12 cellular contexts compared by ENCODE assay signal in the genomic region with DNA sequence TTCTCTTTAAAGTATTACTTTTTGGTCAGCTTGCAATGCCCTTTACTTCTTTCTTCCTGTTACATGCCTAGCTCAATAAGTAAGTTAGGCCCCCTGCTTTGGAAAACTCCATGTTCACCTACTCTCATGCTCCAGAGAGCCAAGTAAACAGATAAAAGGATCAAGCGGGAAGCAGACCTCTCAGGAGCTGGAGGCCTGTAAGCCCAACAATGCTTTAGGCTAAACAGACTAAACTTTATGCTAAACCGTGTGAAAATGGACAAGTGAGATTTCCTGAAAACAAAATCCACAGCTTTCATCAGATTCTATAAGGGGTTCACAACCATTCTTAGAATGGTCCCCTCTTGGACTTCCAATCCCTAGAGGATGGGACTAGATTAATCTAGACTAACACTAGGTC. TPM values are rescaled to one million over a fixed set of nuclear protein-coding genes. Genes with fewer than 3 reads are reported as not detected.
A peak's percentile ranks its signal among the peaks of the same experiment; 100 is the strongest.
DNase-seq lines count a peak whose midpoint lies in the region; ATAC-seq and TF ChIP-seq lines count a peak whose summit lies in the region.
"Had no signal": no experiment of that assay in that cellular context is flagged by ENCODE, and none has a peak within 500 bp of the region (broad histone marks: within the 10 kb centered on the region; RNA-seq: fewer than 3 reads in every experiment).

No MANE protein-coding gene starts in this region.

- WGBS in neuronal stem cell (ENCODE audit: extremely low coverage in 2 of 2, insufficient read length in 2 of 2, insufficient replicate concordance in 1 of 2), 2 donors: no CpG with 5 or more reads among the region's 2 CpGs

- peaks cover 83% of the 10 kb centered on the region for H3K4me1 Mint-ChIP-seq in CD4-positive, alpha-beta T cell (ENCODE audit: low read depth)
- H3K4me1 Mint-ChIP-seq in effector memory CD8-positive, alpha-beta T cell (ENCODE audit: low read depth in 2 of 2): peaks cover 47 to 76% of the 10 kb centered on the region in 2 donors

- no peak overlapping the region for H2BK12ac ChIP-seq in neuronal stem cell (ENCODE audit: low read length)

- H3K27me3 ChIP-seq in CD4-positive, alpha-beta T cell (ENCODE audit: control insufficient read depth, insufficient read depth, low read length): no peaks in the 10 kb centered on the region
- H3K27me3 ChIP-seq in neuronal stem cell (ENCODE audit: control insufficient read depth in 3 of 3, insufficient read depth in 3 of 3, low read depth in 1 of 3, low read length in 3 of 3): no peaks in the 10 kb centered on the region
- no peaks in the 10 kb centered on the region for H3K27me3 ChIP-seq in effector memory CD4-positive, alpha-beta T cell (replicated peaks; ENCODE audit: control insufficient read depth, insufficient read depth, low read length, poor library complexity, severe bottlenecking)

- no peak for ATAC-seq in CD4-positive, alpha-beta T cell (ENCODE audit: poor library complexity)
- no peak for ATAC-seq in effector memory CD8-positive, alpha-beta T cell (replicated peaks)
- ATAC-seq: stimulated activated effector memory CD8-positive, alpha-beta T cell treated with anti-CD3 and anti-CD28 coated beads, Interleukin-12 subunit alpha, Interleukin-12 subunit beta, amount 100 ng/mL, for 72 hours had no signal

- H3K27ac Mint-ChIP-seq in CD4-positive, alpha-beta T cell: peak overlapping the region; percentile 47
- peak overlapping the region; percentile 8 to 62 for H3K27ac Mint-ChIP-seq in effector memory CD8-positive, alpha-beta T cell
- H3K27ac Mint-ChIP-seq: activated naive CD4-positive, alpha-beta T cell treated with anti-CD3 and anti-CD28 coated beads, Interleukin-2, amount 10 ng/mL, durations not matched to agents 7 days and 5 days had no signal

- H3K4me3 ChIP-seq in neuronal stem cell (ENCODE audit: low read length in 2 of 2): no peak overlapping the region
- no peak overlapping the region for H3K4me3 ChIP-seq in effector memory CD4-positive, alpha-beta T cell (ENCODE audit: insufficient read depth, low read depth, low read length, poor library complexity, severe bottlenecking)

- POLR2A ChIA-PET in CD4-positive, alpha-beta T cell (lab: Charles Lee): no interaction called here

- CTCF ChIA-PET in CD4-positive, alpha-beta T cell (lab: Charles Lee): interaction anchor here (2.0 kb wide), 1 partner anchor 58 kb away, joined by 5 read pairs; no protein-coding TSS in a partner anchor

- no peak overlapping the region for H4K91ac ChIP-seq in neuronal stem cell (ENCODE audit: low read depth, low read length, poor library complexity)

- H3K4ac ChIP-seq in neuronal stem cell (ENCODE audit: low read length): no peak overlapping the region

- H2BK15ac ChIP-seq in neuronal stem cell (ENCODE audit: low read length): no peak overlapping the region

- no peak overlapping the region for H3K27ac ChIP-seq in CD4-positive, alpha-beta T cell (ENCODE audit: low read depth, low read length)
- peak overlapping the region; percentile 7 for H3K27ac ChIP-seq in neuronal stem cell (replicated peaks; ENCODE audit: low read length)
- H3K27ac ChIP-seq in effector memory CD4-positive, alpha-beta T cell (ENCODE audit: insufficient read depth, low read length, poor library complexity, severe bottlenecking): no peak overlapping the region

- H2AK5ac ChIP-seq in neuronal stem cell (ENCODE audit: low read depth, low read length): no peak overlapping the region

- no peaks in the 10 kb centered on the region for H3K9me3 Mint-ChIP-seq in CD4-positive, alpha-beta T cell
- H3K9me3 Mint-ChIP-seq in effector memory CD8-positive, alpha-beta T cell: no peaks in the 10 kb centered on the region
- H3K9me3 Mint-ChIP-seq: activated naive CD4-positive, alpha-beta T cell treated with anti-CD3 and anti-CD28 coated beads, Interleukin-2, amount 10 ng/mL, durations not matched to agents 7 days and 5 days; stimulated activated effector memory CD8-positive, alpha-beta T cell treated with anti-CD3 and anti-CD28 coated beads, Interleukin-12 subunit alpha, Interleukin-12 subunit beta, amount 100 ng/mL, for 72 hours had no signal

- intact Hi-C loops in CD4-positive, alpha-beta T cell (cut with DNase I, micrococcal nuclease): no loop called here

- H3K27me3 Mint-ChIP-seq in CD4-positive, alpha-beta T cell: no peaks in the 10 kb centered on the region
- H3K27me3 Mint-ChIP-seq in effector memory CD8-positive, alpha-beta T cell: no peaks in the 10 kb centered on the region
- H3K27me3 Mint-ChIP-seq: activated naive CD4-positive, alpha-beta T cell treated with anti-CD3 and anti-CD28 coated beads, Interleukin-2, amount 10 ng/mL, durations not matched to agents 7 days and 5 days had no signal

- no peak overlapping the region for H2BK5ac ChIP-seq in neuronal stem cell (ENCODE audit: low read length)

- no peak overlapping the region for H3K9ac ChIP-seq in neuronal stem cell (ENCODE audit: low read depth, low read length, poor library complexity)

- no peak overlapping the region for H2BK120ac ChIP-seq in neuronal stem cell (ENCODE audit: low read depth, low read length)

- in situ Hi-C loops in GM13977 (cut with MboI; ENCODE audit: low pct_unique_long_range_greater_than_20kb, low sequenced_read_pairs, unreplicated experiment): loop anchor here (25.0 kb wide), 1 partner anchor 600 kb away; no protein-coding TSS in a partner anchor

- no peak for TF ChIP-seq CTCF in CD4-positive, alpha-beta T cell (IDR thresholded peaks at IDR 0.05)
- TF ChIP-seq CTCF in GM13977 (IDR thresholded peaks at IDR 0.05; ENCODE audit: extremely low read depth, insufficient read depth, missing control alignments): no peak

- no peaks in the 10 kb centered on the region for H3K9me3 ChIP-seq in CD4-positive, alpha-beta T cell (ENCODE audit: control insufficient read depth, low read length)
- no peaks in the 10 kb centered on the region for H3K9me3 ChIP-seq in neuronal stem cell (replicated peaks in 1 of 2; ENCODE audit: control insufficient read depth in 2 of 2, insufficient read depth in 1 of 2, low read depth in 1 of 2, low read length in 2 of 2)
- no peaks in the 10 kb centered on the region for H3K9me3 ChIP-seq in effector memory CD4-positive, alpha-beta T cell (ENCODE audit: control insufficient read depth, low read length)

- H3K14ac ChIP-seq in neuronal stem cell (ENCODE audit: low read length): no peak overlapping the region

- no peak overlapping the region for H3K23ac ChIP-seq in neuronal stem cell (ENCODE audit: low read depth, low read length, poor library complexity)

- peaks cover 8 to 17% of the 10 kb centered on the region in 2 donors for H3K4me1 ChIP-seq in neuronal stem cell (ENCODE audit: control insufficient read depth in 2 of 2, insufficient read depth in 1 of 2, low read depth in 1 of 2, low read length in 2 of 2)
- peaks cover 49% of the 10 kb centered on the region for H3K4me1 ChIP-seq in effector memory CD4-positive, alpha-beta T cell (ENCODE audit: control insufficient read depth, insufficient read depth, low read length, poor library complexity, severe bottlenecking)

- H3K18ac ChIP-seq in neuronal stem cell (ENCODE audit: low read length): no peak overlapping the region

- H4K8ac ChIP-seq in neuronal stem cell (ENCODE audit: low read depth, low read length): no peak overlapping the region

- H2AFZ ChIP-seq in neuronal stem cell (ENCODE audit: low read length): no peak overlapping the region

- peaks cover 16% of the 10 kb centered on the region for H3K36me3 Mint-ChIP-seq in CD4-positive, alpha-beta T cell (ENCODE audit: low read depth)
- peaks cover 27% of the 10 kb centered on the region for H3K36me3 Mint-ChIP-seq in effector memory CD8-positive, alpha-beta T cell (ENCODE audit: insufficient read depth)

- H3K79me1 ChIP-seq in neuronal stem cell (ENCODE audit: low read depth, low read length): peaks cover 1% of the 10 kb centered on the region

- H3K4me2 ChIP-seq in neuronal stem cell (ENCODE audit: insufficient read depth, low read length, poor library complexity, severe bottlenecking): no peak overlapping the region

- no peak overlapping the region for H3K4me3 Mint-ChIP-seq in CD4-positive, alpha-beta T cell
- no peak overlapping the region for H3K4me3 Mint-ChIP-seq in effector memory CD8-positive, alpha-beta T cell
- H3K4me3 Mint-ChIP-seq: activated naive CD4-positive, alpha-beta T cell treated with anti-CD3 and anti-CD28 coated beads, Interleukin-2, amount 10 ng/mL, durations not matched to agents 7 days and 5 days had no signal

- H3K36me3 ChIP-seq in neuronal stem cell (replicated peaks in 1 of 2; ENCODE audit: control insufficient read depth in 2 of 2, insufficient read depth in 2 of 2, low read length in 2 of 2): peaks cover 0 to 30% of the 10 kb centered on the region in 2 donors
- H3K36me3 ChIP-seq in effector memory CD4-positive, alpha-beta T cell (ENCODE audit: control insufficient read depth, insufficient read depth, low read length): no peaks in the 10 kb centered on the region

- no peak for DNase-seq in CD4-positive, alpha-beta T cell
- DNase-seq in NCI-H82 treated with DMSO at 0.1 percent for 48 hours (lab: John Stamatoyannopoulos, UW; ENCODE audit: unreplicated experiment) (peak; percentile 1), neuronal stem cell (ENCODE audit: low spot score) (no peak), GM13977 (ENCODE audit: low spot score) (no peak), NCI-H2081 (lab: John Stamatoyannopoulos, UW) (no peak), cortex of kidney (lab: John Stamatoyannopoulos, UW) (no peak)
- no peak for DNase-seq in effector memory CD8-positive, alpha-beta T cell
- no peak for DNase-seq in effector memory CD4-positive, alpha-beta T cell
- DNase-seq: effector CD8-positive, alpha-beta T cell; NCI-H1694 treated with DMSO at 0.1 percent for 48 hours had no signal

RNA-seq across cellular contexts. Expression of gene CELF1, which starts 40.2 kb away (rescaled TPM):
- total RNA-seq in CD4-positive, alpha-beta T cell: 100 to 1,000 TPM; 103 to 111 TPM
- polyA plus RNA-seq in neuronal stem cell (2013, experiment 1 of 2): 111 TPM
- 123 TPM for polyA plus RNA-seq in neuronal stem cell (2013, experiment 2 of 2)

RNA-seq across cellular contexts. Expression of gene PTPMT1, which starts 52.7 kb away (rescaled TPM):
- 10 to 100 TPM; 18.9 to 26.7 TPM for total RNA-seq in CD4-positive, alpha-beta T cell
- polyA plus RNA-seq in neuronal stem cell (2013, experiment 1 of 2): 58.3 TPM
- 60.4 TPM for polyA plus RNA-seq in neuronal stem cell (2013, experiment 2 of 2)
